Comparison of ENCODE assay signal across 16 cellular contexts in genomic region chr11:9367551-9367950, GRCh38. TPM values are rescaled to one million over a fixed set of nuclear protein-coding genes. Genes with fewer than 3 reads are reported as not detected.
DNase-seq lines count a peak whose midpoint lies in the region; ATAC-seq and TF ChIP-seq lines count a peak whose summit lies in the region.
"Had no signal": no experiment of that assay in that cellular context is flagged by ENCODE, and none has a peak within 500 bp of the region (broad histone marks: within the 10 kb centered on the region; RNA-seq: fewer than 3 reads in every experiment).

No MANE protein-coding gene starts in this region.

- no peak overlapping the region for H4K8ac ChIP-seq in neuronal stem cell (ENCODE audit: low read depth, low read length)

- H3K27me3 Mint-ChIP-seq in GM23338 (ENCODE audit: insufficient read depth, low read depth, poor library complexity), result peaks cover 11% of the 10 kb centered on the region

- no peak for TF ChIP-seq CTCF in GM23338 (conservative IDR thresholded peaks at IDR 0.05; ENCODE audit: low read depth in 2 of 2)

- H3K27me3 ChIP-seq in GM23338 (ENCODE audit: insufficient read depth) (no peaks in the 10 kb centered on the region), neuronal stem cell (ENCODE audit: control insufficient read depth in 3 of 3, insufficient read depth in 3 of 3, low read depth in 1 of 3, low read length in 3 of 3) (no peaks in the 10 kb centered on the region)

- H3F3A ChIP-seq in GM23338 (replicated peaks; ENCODE audit: low read depth), result peaks cover 10% of the 10 kb centered on the region

- TF ChIP-seq POLR2A in erythroblast (IDR thresholded peaks at IDR 0.05; ENCODE audit: low read length), result no peak

- no peaks in the 10 kb centered on the region for H4K20me1 ChIP-seq in GM23338 (replicated peaks; ENCODE audit: insufficient read depth)

- no peak for DNase-seq in GM23338 (ENCODE audit: low spot score)
- DNase-seq in erythroblast (lab: John Stamatoyannopoulos, UW), result peak; percentile 14 to 16
- DNase-seq in neuronal stem cell (ENCODE audit: low spot score), result no peak
- no peak for DNase-seq in activated gamma-delta T cell treated with Interleukin-2 at 50 U/mL for 16 hours
- no peak for DNase-seq in iPS-NIHi7 (ENCODE audit: extremely low spot score)
- no peak for DNase-seq in DMS 273 (lab: John Stamatoyannopoulos, UW; ENCODE audit: unreplicated experiment)
- DNase-seq: Caco-2, EL, KG1, NCI-H1436, NCI-H2029 treated with DMSO at 0.1 percent for 48 hours, NCI-H2171 treated with DMSO at 0.1 percent for 48 hours, NCI-H446 treated with DMSO at 0.1 percent for 48 hours, PC-9 had no signal

- H3K27ac Mint-ChIP-seq in GM23338, result no peak overlapping the region

- WGBS in neuronal stem cell (ENCODE audit: extremely low coverage in 2 of 2, insufficient read length in 2 of 2, insufficient replicate concordance in 1 of 2), 2 donors, result no CpG with 5 or more reads among the region's 2 CpGs

- H2AFZ ChIP-seq in GM23338, result peak overlapping the region; percentile 40; the same call in 1 of the 2 replicates
- H2AFZ ChIP-seq in neuronal stem cell (ENCODE audit: low read length), result peak overlapping the region; percentile 54
- H2AFZ ChIP-seq: PC-9 had no signal

- no peak overlapping the region for H2AK5ac ChIP-seq in neuronal stem cell (ENCODE audit: low read depth, low read length)

- H3K4me3 Mint-ChIP-seq in GM23338, result no peak overlapping the region

- H3K27ac ChIP-seq in GM23338 (ENCODE audit: low read depth) (no peak overlapping the region), neuronal stem cell (replicated peaks; ENCODE audit: low read length) (no peak overlapping the region)
- H3K27ac ChIP-seq: PC-9 had no signal

- no peak overlapping the region for H3K4ac ChIP-seq in neuronal stem cell (ENCODE audit: low read length)

- no peak overlapping the region for H3K4me2 ChIP-seq in GM23338
- H3K4me2 ChIP-seq in neuronal stem cell (ENCODE audit: insufficient read depth, low read length, poor library complexity, severe bottlenecking), result no peak overlapping the region
- H3K4me2 ChIP-seq: PC-9 had no signal

- no peaks in the 10 kb centered on the region for H3K9me3 ChIP-seq in neuronal stem cell (replicated peaks in 1 of 2; ENCODE audit: control insufficient read depth in 2 of 2, insufficient read depth in 1 of 2, low read depth in 1 of 2, low read length in 2 of 2)
- H3K9me3 ChIP-seq: Caco-2 had no signal

- no peak overlapping the region for H3K9ac ChIP-seq in neuronal stem cell (ENCODE audit: low read depth, low read length, poor library complexity)

- H2BK12ac ChIP-seq in neuronal stem cell (ENCODE audit: low read length), result no peak overlapping the region

- no peak overlapping the region for H3K14ac ChIP-seq in neuronal stem cell (ENCODE audit: low read length)

- no peak overlapping the region for H3K23ac ChIP-seq in neuronal stem cell (ENCODE audit: low read depth, low read length, poor library complexity)

- H3K4me1 ChIP-seq in GM23338 (ENCODE audit: insufficient read depth) (peaks cover 16% of the 10 kb centered on the region), neuronal stem cell (ENCODE audit: control insufficient read depth in 2 of 2, insufficient read depth in 1 of 2, low read depth in 1 of 2, low read length in 2 of 2) (peaks cover 3 to 9% of the 10 kb centered on the region in 2 donors)

- H3K79me1 ChIP-seq in neuronal stem cell (ENCODE audit: low read depth, low read length), result no peaks in the 10 kb centered on the region

- ATAC-seq in GM23338 (no peak), SK-N-SH treated with all-trans-retinoic acid at 6 μM for 48 hours (no peak), GM18519 (IDR thresholded peaks at IDR 0.05; ENCODE audit: low FRiP score, unreplicated experiment) (no peak)

- H3K36me3 Mint-ChIP-seq in GM23338 (ENCODE audit: low read depth), result no peaks in the 10 kb centered on the region

- no peak overlapping the region for H4K91ac ChIP-seq in neuronal stem cell (ENCODE audit: low read depth, low read length, poor library complexity)

- H2BK120ac ChIP-seq in neuronal stem cell (ENCODE audit: low read depth, low read length), result no peak overlapping the region

- no peaks in the 10 kb centered on the region for H3K9me3 Mint-ChIP-seq in GM23338

- H3K36me3 ChIP-seq in GM23338 (ENCODE audit: insufficient read depth) (no peaks in the 10 kb centered on the region), neuronal stem cell (replicated peaks in 1 of 2; ENCODE audit: control insufficient read depth in 2 of 2, insufficient read depth in 2 of 2, low read length in 2 of 2) (no peaks in the 10 kb centered on the region)

- no peaks in the 10 kb centered on the region for H3K9me2 ChIP-seq in GM23338 (ENCODE audit: insufficient read depth)

- H3K79me2 ChIP-seq in GM23338 (replicated peaks; ENCODE audit: insufficient read depth), result no peaks in the 10 kb centered on the region

- H2BK5ac ChIP-seq in neuronal stem cell (ENCODE audit: low read length), result no peak overlapping the region

- no peak overlapping the region for H3K18ac ChIP-seq in neuronal stem cell (ENCODE audit: low read length)

- no peak overlapping the region for H3K4me3 ChIP-seq in GM23338
- no peak overlapping the region for H3K4me3 ChIP-seq in neuronal stem cell (ENCODE audit: low read length in 2 of 2)
- H3K4me3 ChIP-seq: PC-9 had no signal

- peaks cover 20% of the 10 kb centered on the region for H3K4me1 Mint-ChIP-seq in GM23338

- H2BK15ac ChIP-seq in neuronal stem cell (ENCODE audit: low read length), result no peak overlapping the region

TF ChIP-seq in SK-N-SH treated with all-trans-retinoic acid at 6 μM for 48 hours, 23 proteins besides CTCF, POLR2A, EP300 and RAD21:
- TF ChIP-seq ISL1 (CRISPR knock-in tag; IDR thresholded peaks at IDR 0.05) (peak; percentile 40), CREB5 (CRISPR knock-in tag; IDR thresholded peaks at IDR 0.05; ENCODE audit: low read depth) (no peak)
TF ChIP-seq in SK-N-SH treated with all-trans-retinoic acid at 6 μM for 48 hours: peak in this region for 1.

RNA-seq across cellular contexts. Expression of gene IPO7, which starts 16.9 kb away (rescaled TPM):
- 271 and 328 TPM in 2 replicates for total RNA-seq in GM23338 (2014; rRNA removed; shearing (Covaris generic))
- 56.1 TPM in 2 replicates for polyA plus RNA-seq in GM23338 (2016; fragmentation: Nextera tagmentation; extraction: Ambion mirVana)
- 90.9 TPM for polyA plus RNA-seq in neuronal stem cell (2013, experiment 1 of 2)
- polyA plus RNA-seq in neuronal stem cell (2013, experiment 2 of 2), result 92.6 TPM

RNA-seq across cellular contexts. Expression of gene TMEM41B, which starts 53.2 kb away (rescaled TPM):
- total RNA-seq in GM23338 (2014; rRNA removed; shearing (Covaris generic)), result 53.8 and 75.9 TPM in 2 replicates
- polyA plus RNA-seq in GM23338 (2016; fragmentation: Nextera tagmentation; extraction: Ambion mirVana), result 31.8 and 34.4 TPM in 2 replicates
- 36.8 TPM for polyA plus RNA-seq in neuronal stem cell (2013, experiment 1 of 2)
- 38.9 TPM for polyA plus RNA-seq in neuronal stem cell (2013, experiment 2 of 2)

Comparison
In these comparisons a context has a peak if more than half of its experiments do, and no peak if none do; other contexts are left out.
1. DNase-seq: peak in erythroblast (2 of 2); none in GM23338 (single experiment), neuronal stem cell (single experiment), activated gamma-delta T cell treated with Interleukin-2 at 50 U/mL for 16 hours (single experiment), iPS-NIHi7 (single experiment) and DMS 273 (single experiment).